1 cellular context compared by ENCODE assay signal in the genomic region with DNA sequence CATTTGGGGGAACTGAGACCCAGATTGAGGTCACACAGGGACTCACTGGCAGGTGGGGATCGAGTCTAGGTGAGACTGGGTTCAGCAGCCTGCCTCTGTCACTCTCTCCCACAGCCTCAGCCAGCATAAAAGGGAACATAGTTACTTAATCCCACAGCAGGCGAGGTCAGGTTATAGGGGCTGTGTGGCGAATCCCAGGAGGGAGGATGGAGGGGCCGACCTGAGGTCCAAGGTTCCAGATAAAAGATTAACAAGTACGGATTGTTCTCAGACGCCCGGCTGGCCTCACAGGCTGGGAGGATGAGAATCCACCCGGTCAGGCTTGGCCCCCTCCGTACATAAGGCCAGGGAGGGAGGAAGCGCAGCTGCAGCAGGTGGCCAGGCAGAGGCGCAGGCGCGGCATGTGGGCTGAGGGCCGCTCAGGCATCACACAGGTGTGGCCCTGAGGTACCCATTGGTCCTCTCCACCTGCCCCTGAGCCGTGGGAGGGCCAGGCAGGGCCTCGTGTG.
TF ChIP-seq lines count a peak whose summit lies in the region.

No MANE protein-coding gene starts in this region.

TF ChIP-seq in HepG2, 621 proteins besides CTCF, POLR2A, EP300 and RAD21 (continued from another document and continues in another):
- TF ChIP-seq KDM5B (CRISPR knock-in tag; IDR thresholded peaks at IDR 0.05; ENCODE audit: borderline replicate concordance) = peak; percentile 35; the same call in 1 of the 2 replicates
- no peak for TF ChIP-seq ZNF256 (CRISPR knock-in tag; conservative IDR thresholded peaks at IDR 0.05)
- TF ChIP-seq RFX3 (CRISPR knock-in tag; IDR thresholded peaks at IDR 0.05) = no peak
- TF ChIP-seq TOPORS (CRISPR knock-in tag; IDR thresholded peaks at IDR 0.05) = no peak
- 0 out of 2 replicates have a peak, but pooled peaks have one; percentile 48 for TF ChIP-seq ZBTB42 (CRISPR knock-in tag; IDR thresholded peaks at IDR 0.05)
- no peak for TF ChIP-seq ZNF3 (CRISPR knock-in tag; IDR thresholded peaks at IDR 0.05)
- peak; percentile 45 for TF ChIP-seq STAG1 (CRISPR knock-in tag; IDR thresholded peaks at IDR 0.05)
- peak; percentile 81 for TF ChIP-seq HNF4A (CRISPR knock-in tag; IDR thresholded peaks at IDR 0.05)
- TF ChIP-seq HMG20A (CRISPR knock-in tag; IDR thresholded peaks at IDR 0.05; ENCODE audit: borderline replicate concordance) = peak; percentile 39; the same call in 1 of the 2 replicates
- no peak for TF ChIP-seq ZNF143 (CRISPR knock-in tag; IDR thresholded peaks at IDR 0.05)
- no peak for TF ChIP-seq EED (CRISPR knock-in tag; IDR thresholded peaks at IDR 0.05)
- no peak for TF ChIP-seq SIX4 (CRISPR knock-in tag; IDR thresholded peaks at IDR 0.05)
- TF ChIP-seq ZFP37 (CRISPR knock-in tag; IDR thresholded peaks at IDR 0.05; ENCODE audit: borderline replicate concordance) = no peak
- no peak for TF ChIP-seq ZNF232 (CRISPR knock-in tag; IDR thresholded peaks at IDR 0.05; ENCODE audit: borderline replicate concordance)
- TF ChIP-seq ZNF891 (CRISPR knock-in tag; IDR thresholded peaks at IDR 0.05) = no peak; the same call in 1 of the 2 replicates
- no peak for TF ChIP-seq NFE2L2 (IDR thresholded peaks at IDR 0.05; ENCODE audit: low read length)
- no peak for TF ChIP-seq FLYWCH1 (CRISPR knock-in tag; IDR thresholded peaks at IDR 0.05)
- TF ChIP-seq KDM5A (IDR thresholded peaks at IDR 0.05; ENCODE audit: borderline replicate concordance, low read length) = no peak
- TF ChIP-seq ZNF713 (CRISPR knock-in tag; IDR thresholded peaks at IDR 0.05) = no peak
- peak; percentile 71; the same call in 1 of the 2 replicates for TF ChIP-seq FOXA3 (CRISPR knock-in tag; IDR thresholded peaks at IDR 0.05)
- TF ChIP-seq, protein P1, sequence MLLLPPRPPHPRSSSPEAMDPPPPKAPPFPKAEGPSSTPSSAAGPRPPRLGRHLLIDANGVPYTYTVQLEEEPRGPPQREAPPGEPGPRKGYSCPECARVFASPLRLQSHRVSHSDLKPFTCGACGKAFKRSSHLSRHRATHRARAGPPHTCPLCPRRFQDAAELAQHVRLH (CRISPR knock-in tag; IDR thresholded peaks at IDR 0.05; ENCODE audit: borderline replicate concordance, low read depth) = no peak
- TF ChIP-seq ZNF672 (CRISPR knock-in tag; IDR thresholded peaks at IDR 0.05) = no peak
- no peak for TF ChIP-seq CENPX (CRISPR knock-in tag; IDR thresholded peaks at IDR 0.05)
- no peak for TF ChIP-seq PHF20 (CRISPR knock-in tag; IDR thresholded peaks at IDR 0.05)
- TF ChIP-seq GABPB1 (CRISPR knock-in tag; IDR thresholded peaks at IDR 0.05) = peak; percentile 66
- no peak; the same call in 1 of the 2 replicates for TF ChIP-seq SAFB2 (CRISPR knock-in tag; IDR thresholded peaks at IDR 0.05; ENCODE audit: borderline replicate concordance, low read depth)
- TF ChIP-seq, protein P2, sequence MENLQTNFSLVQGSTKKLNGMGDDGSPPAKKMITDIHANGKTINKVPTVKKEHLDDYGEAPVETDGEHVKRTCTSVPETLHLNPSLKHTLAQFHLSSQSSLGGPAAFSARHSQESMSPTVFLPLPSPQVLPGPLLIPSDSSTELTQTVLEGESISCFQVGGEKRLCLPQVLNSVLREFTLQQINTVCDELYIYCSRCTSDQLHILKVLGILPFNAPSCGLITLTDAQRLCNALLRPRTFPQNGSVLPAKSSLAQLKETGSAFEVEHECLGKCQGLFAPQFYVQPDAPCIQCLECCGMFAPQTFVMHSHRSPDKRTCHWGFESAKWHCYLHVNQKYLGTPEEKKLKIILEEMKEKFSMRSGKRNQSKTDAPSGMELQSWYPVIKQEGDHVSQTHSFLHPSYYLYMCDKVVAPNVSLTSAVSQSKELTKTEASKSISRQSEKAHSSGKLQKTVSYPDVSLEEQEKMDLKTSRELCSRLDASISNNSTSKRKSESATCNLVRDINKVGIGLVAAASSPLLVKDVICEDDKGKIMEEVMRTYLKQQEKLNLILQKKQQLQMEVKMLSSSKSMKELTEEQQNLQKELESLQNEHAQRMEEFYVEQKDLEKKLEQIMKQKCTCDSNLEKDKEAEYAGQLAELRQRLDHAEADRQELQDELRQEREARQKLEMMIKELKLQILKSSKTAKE (CRISPR knock-in tag; IDR thresholded peaks at IDR 0.05; ENCODE audit: borderline replicate concordance) = no peak; the same call in 1 of the 2 replicates
- TF ChIP-seq, protein P3, sequence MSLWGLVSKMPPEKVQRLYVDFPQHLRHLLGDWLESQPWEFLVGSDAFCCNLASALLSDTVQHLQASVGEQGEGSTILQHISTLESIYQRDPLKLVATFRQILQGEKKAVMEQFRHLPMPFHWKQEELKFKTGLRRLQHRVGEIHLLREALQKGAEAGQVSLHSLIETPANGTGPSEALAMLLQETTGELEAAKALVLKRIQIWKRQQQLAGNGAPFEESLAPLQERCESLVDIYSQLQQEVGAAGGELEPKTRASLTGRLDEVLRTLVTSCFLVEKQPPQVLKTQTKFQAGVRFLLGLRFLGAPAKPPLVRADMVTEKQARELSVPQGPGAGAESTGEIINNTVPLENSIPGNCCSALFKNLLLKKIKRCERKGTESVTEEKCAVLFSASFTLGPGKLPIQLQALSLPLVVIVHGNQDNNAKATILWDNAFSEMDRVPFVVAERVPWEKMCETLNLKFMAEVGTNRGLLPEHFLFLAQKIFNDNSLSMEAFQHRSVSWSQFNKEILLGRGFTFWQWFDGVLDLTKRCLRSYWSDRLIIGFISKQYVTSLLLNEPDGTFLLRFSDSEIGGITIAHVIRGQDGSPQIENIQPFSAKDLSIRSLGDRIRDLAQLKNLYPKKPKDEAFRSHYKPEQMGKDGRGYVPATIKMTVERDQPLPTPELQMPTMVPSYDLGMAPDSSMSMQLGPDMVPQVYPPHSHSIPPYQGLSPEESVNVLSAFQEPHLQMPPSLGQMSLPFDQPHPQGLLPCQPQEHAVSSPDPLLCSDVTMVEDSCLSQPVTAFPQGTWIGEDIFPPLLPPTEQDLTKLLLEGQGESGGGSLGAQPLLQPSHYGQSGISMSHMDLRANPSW (CRISPR knock-in tag; IDR thresholded peaks at IDR 0.05; ENCODE audit: borderline replicate concordance) = no peak
- TF ChIP-seq ARNT (IDR thresholded peaks at IDR 0.05) = no peak
- no peak for TF ChIP-seq GPN1 (CRISPR knock-in tag; IDR thresholded peaks at IDR 0.05; ENCODE audit: borderline replicate concordance)
- TF ChIP-seq ZNF20 (CRISPR knock-in tag; IDR thresholded peaks at IDR 0.05) = no peak
- TF ChIP-seq NFYC (CRISPR knock-in tag; IDR thresholded peaks at IDR 0.05) = no peak
- TF ChIP-seq CHCHD3 (CRISPR knock-in tag; IDR thresholded peaks at IDR 0.05) = no peak
- TF ChIP-seq ZNF543 (CRISPR knock-in tag; IDR thresholded peaks at IDR 0.05) = no peak
- TF ChIP-seq, protein P4, sequence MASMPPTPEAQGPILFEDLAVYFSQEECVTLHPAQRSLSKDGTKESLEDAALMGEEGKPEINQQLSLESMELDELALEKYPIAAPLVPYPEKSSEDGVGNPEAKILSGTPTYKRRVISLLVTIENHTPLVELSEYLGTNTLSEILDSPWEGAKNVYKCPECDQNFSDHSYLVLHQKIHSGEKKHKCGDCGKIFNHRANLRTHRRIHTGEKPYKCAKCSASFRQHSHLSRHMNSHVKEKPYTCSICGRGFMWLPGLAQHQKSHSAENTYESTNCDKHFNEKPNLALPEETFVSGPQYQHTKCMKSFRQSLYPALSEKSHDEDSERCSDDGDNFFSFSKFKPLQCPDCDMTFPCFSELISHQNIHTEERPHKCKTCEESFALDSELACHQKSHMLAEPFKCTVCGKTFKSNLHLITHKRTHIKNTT (CRISPR knock-in tag; IDR thresholded peaks at IDR 0.05) = no peak
- no peak for TF ChIP-seq TBP (CRISPR knock-in tag; IDR thresholded peaks at IDR 0.05)
- TF ChIP-seq ZNF557 (CRISPR knock-in tag; IDR thresholded peaks at IDR 0.05) = no peak
- no peak for TF ChIP-seq PCBP1 (IDR thresholded peaks at IDR 0.05; ENCODE audit: borderline replicate concordance, low read depth, low read length)
- TF ChIP-seq, protein P5, sequence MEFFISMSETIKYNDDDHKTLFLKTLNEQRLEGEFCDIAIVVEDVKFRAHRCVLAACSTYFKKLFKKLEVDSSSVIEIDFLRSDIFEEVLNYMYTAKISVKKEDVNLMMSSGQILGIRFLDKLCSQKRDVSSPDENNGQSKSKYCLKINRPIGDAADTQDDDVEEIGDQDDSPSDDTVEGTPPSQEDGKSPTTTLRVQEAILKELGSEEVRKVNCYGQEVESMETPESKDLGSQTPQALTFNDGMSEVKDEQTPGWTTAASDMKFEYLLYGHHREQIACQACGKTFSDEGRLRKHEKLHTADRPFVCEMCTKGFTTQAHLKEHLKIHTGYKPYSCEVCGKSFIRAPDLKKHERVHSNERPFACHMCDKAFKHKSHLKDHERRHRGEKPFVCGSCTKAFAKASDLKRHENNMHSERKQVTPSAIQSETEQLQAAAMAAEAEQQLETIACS (CRISPR knock-in tag; IDR thresholded peaks at IDR 0.05) = no peak
- no peak for TF ChIP-seq ZNF567 (CRISPR knock-in tag; IDR thresholded peaks at IDR 0.05; ENCODE audit: borderline replicate concordance)
- no peak for TF ChIP-seq FOXP1 (IDR thresholded peaks at IDR 0.05)
- no peak for TF ChIP-seq FOXP1 (CRISPR knock-in tag; IDR thresholded peaks at IDR 0.05)
- TF ChIP-seq, protein P6, sequence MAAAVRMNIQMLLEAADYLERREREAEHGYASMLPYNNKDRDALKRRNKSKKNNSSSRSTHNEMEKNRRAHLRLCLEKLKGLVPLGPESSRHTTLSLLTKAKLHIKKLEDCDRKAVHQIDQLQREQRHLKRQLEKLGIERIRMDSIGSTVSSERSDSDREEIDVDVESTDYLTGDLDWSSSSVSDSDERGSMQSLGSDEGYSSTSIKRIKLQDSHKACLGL (CRISPR knock-in tag; IDR thresholded peaks at IDR 0.05) = no peak
- peak; percentile 47 for TF ChIP-seq SKI (IDR thresholded peaks at IDR 0.05; ENCODE audit: partially characterized antibody)
- TF ChIP-seq MXI1 (IDR thresholded peaks at IDR 0.05; ENCODE audit: borderline replicate concordance, low read depth, low read length) = peak; percentile 53; the same call in 1 of the 3 replicates
- TF ChIP-seq ZSCAN22 (CRISPR knock-in tag; IDR thresholded peaks at IDR 0.05) = no peak
- no peak for TF ChIP-seq JARID2 (CRISPR knock-in tag; IDR thresholded peaks at IDR 0.05; ENCODE audit: insufficient replicate concordance)
- TF ChIP-seq, protein P7, sequence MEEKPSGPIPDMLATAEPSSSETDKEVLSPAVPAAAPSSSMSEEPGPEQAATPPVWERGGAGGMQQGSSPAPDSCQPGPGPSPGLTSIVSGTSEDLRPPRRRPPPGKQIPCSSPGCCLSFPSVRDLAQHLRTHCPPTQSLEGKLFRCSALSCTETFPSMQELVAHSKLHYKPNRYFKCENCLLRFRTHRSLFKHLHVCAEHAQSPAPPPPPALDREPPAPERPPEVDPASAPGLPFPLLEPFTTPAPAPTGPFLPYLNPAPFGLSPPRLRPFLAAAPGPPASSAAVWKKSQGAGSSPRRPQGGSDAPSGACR (CRISPR knock-in tag; IDR thresholded peaks at IDR 0.05) = no peak
- peak; percentile 34; the same call in 1 of the 2 replicates for TF ChIP-seq DPF2 (CRISPR knock-in tag; IDR thresholded peaks at IDR 0.05; ENCODE audit: borderline replicate concordance, low read depth)
- TF ChIP-seq PPARG (CRISPR knock-in tag; conservative IDR thresholded peaks at IDR 0.05) = 0 out of 2 replicates have a peak, but pooled peaks have one; percentile 38
- TF ChIP-seq ZBTB8A (CRISPR knock-in tag; IDR thresholded peaks at IDR 0.05; ENCODE audit: borderline replicate concordance, low read depth) = no peak
- no peak for TF ChIP-seq LCORL (IDR thresholded peaks at IDR 0.05)
- peak; percentile 71 for TF ChIP-seq LCORL (CRISPR knock-in tag; IDR thresholded peaks at IDR 0.05)
- no peak for TF ChIP-seq FOXA1 (IDR thresholded peaks at IDR 0.05)
- peak; percentile 79 for TF ChIP-seq FOXA1 (CRISPR knock-in tag; IDR thresholded peaks at IDR 0.05)
- no peak for TF ChIP-seq ZFP62 (CRISPR knock-in tag; IDR thresholded peaks at IDR 0.05)
- TF ChIP-seq AKAP8 (CRISPR knock-in tag; IDR thresholded peaks at IDR 0.05) = no peak
- no peak for TF ChIP-seq SMAD3 (CRISPR knock-in tag; IDR thresholded peaks at IDR 0.05)
- TF ChIP-seq, protein P8, sequence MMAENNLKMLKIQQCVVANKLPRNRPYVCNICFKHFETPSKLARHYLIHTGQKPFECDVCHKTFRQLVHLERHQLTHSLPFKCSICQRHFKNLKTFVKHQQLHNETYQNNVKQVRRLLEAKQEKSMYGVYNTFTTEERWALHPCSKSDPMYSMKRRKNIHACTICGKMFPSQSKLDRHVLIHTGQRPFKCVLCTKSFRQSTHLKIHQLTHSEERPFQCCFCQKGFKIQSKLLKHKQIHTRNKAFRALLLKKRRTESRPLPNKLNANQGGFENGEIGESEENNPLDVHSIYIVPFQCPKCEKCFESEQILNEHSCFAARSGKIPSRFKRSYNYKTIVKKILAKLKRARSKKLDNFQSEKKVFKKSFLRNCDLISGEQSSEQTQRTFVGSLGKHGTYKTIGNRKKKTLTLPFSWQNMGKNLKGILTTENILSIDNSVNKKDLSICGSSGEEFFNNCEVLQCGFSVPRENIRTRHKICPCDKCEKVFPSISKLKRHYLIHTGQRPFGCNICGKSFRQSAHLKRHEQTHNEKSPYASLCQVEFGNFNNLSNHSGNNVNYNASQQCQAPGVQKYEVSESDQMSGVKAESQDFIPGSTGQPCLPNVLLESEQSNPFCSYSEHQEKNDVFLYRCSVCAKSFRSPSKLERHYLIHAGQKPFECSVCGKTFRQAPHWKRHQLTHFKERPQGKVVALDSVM (CRISPR knock-in tag; IDR thresholded peaks at IDR 0.05) = no peak
- TF ChIP-seq, protein P9, sequence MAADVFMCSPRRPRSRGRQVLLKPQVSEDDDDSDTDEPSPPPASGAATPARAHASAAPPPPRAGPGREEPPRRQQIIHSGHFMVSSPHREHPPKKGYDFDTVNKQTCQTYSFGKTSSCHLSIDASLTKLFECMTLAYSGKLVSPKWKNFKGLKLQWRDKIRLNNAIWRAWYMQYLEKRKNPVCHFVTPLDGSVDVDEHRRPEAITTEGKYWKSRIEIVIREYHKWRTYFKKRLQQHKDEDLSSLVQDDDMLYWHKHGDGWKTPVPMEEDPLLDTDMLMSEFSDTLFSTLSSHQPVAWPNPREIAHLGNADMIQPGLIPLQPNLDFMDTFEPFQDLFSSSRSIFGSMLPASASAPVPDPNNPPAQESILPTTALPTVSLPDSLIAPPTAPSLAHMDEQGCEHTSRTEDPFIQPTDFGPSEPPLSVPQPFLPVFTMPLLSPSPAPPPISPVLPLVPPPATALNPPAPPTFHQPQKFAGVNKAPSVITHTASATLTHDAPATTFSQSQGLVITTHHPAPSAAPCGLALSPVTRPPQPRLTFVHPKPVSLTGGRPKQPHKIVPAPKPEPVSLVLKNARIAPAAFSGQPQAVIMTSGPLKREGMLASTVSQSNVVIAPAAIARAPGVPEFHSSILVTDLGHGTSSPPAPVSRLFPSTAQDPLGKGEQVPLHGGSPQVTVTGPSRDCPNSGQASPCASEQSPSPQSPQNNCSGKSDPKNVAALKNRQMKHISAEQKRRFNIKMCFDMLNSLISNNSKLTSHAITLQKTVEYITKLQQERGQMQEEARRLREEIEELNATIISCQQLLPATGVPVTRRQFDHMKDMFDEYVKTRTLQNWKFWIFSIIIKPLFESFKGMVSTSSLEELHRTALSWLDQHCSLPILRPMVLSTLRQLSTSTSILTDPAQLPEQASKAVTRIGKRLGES (CRISPR knock-in tag; IDR thresholded peaks at IDR 0.05; ENCODE audit: borderline replicate concordance) = no peak
